ENCODE assay signal across 8 cellular contexts in the genomic region with DNA sequence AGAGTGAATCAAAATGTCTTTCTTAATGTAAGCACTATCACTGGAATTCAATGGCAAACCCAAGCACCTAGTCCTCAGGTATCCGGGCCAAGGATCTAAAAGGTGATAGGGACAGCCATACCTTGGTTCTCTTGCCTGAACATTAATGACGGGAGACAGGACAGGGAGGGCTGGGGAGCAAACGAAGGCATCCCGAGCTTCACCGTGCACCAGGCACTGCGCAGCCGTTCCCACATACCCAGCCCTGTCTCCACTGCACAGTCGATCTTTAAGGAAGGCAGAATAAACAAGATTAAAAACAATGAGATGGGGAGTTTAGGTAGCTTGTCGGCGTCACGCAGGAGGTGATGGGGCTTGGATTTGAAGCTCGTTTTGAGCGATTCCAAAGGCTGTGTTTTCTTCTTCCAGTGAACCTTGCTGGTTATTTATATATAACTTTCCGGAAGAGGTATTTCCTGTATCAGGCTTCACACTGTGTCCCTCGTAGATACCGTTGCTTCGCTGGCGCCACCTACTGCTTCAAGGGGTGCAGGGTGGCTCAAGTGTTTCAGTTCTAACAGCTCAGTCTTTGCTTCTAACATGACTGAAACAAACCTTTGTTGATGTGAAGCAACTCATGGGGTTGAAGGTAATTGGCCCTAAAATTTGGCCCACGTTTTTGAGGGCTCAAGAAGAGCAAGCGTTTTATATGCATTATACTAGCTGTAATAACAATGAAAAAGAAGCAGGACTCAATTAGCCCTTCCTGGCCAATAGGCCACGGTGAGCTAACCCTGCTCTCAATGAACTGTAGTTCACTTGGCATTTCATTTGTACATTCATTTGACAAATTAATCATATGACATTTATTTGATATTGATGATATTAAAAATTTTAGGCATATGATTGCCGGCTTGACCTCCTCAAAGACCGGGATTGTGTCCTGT.
A peak's percentile ranks its signal among the peaks of the same experiment; 100 is the strongest.
DNase-seq lines count a peak whose midpoint lies in the region; ATAC-seq and TF ChIP-seq lines count a peak whose summit lies in the region.

No MANE protein-coding gene starts in this region.

- no peak overlapping the region for H3K27ac ChIP-seq in KMS-11
- no peak overlapping the region for H3K27ac ChIP-seq in left ventricle myocardium inferior (replicated peaks)

- peaks cover 12% of the 10 kb centered on the region for H3K4me1 Mint-ChIP-seq in activated naive CD4-positive, alpha-beta T cell treated with anti-CD3 and anti-CD28 coated beads for 36 hours (ENCODE audit: low read depth)

- no peak overlapping the region for H3K9ac ChIP-seq in KMS-11

- no peaks in the 10 kb centered on the region for H3K79me2 ChIP-seq in KMS-11 (ENCODE audit: insufficient read depth, low read depth)

- no peaks in the 10 kb centered on the region for H3K36me3 Mint-ChIP-seq in activated naive CD4-positive, alpha-beta T cell treated with anti-CD3 and anti-CD28 coated beads for 36 hours (ENCODE audit: low read depth)

- no peaks in the 10 kb centered on the region for H3K36me3 ChIP-seq in KMS-11 (ENCODE audit: insufficient read depth)
- no peaks in the 10 kb centered on the region for H3K36me3 ChIP-seq in left ventricle myocardium inferior

- no peaks in the 10 kb centered on the region for H4K20me1 ChIP-seq in KMS-11 (ENCODE audit: insufficient read depth)

- peak; percentile 99 for ATAC-seq in GM21825 (IDR thresholded peaks at IDR 0.05; ENCODE audit: unreplicated experiment)

- no peaks in the 10 kb centered on the region for H3K4me1 ChIP-seq in KMS-11 (ENCODE audit: low read depth, poor library complexity, severe bottlenecking)
- H3K4me1 ChIP-seq in left ventricle myocardium inferior, result peaks cover 10% of the 10 kb centered on the region

- DNase-seq in GM12864 (ENCODE audit: low read depth) (peak; percentile 46), RKO (ENCODE audit: low spot score) (peak; percentile 78), left ventricle myocardium inferior (peak; percentile 48), smooth muscle cell of the brain vasculature (ENCODE audit: low read depth, low spot score) (peak; percentile 12), DMS79 treated with DMSO at 0.1 percent for 48 hours (lab: John Stamatoyannopoulos, UW) (no peak)
- peak; percentile 87 for DNase-seq in activated naive CD4-positive, alpha-beta T cell treated with anti-CD3 and anti-CD28 coated beads for 36 hours

- no peak overlapping the region for H3K4me2 ChIP-seq in KMS-11

- CTCF ChIA-PET in activated naive CD4-positive, alpha-beta T cell treated with anti-CD3 and anti-CD28 coated beads for 36 hours (lab: Charles Lee), result interaction anchor here (0.5 to 7.8 kb wide), 17 partner anchors 10 to 357 kb away, joined by 3 to 91 read pairs (median 3); no protein-coding TSS in a partner anchor

- H3K4me3 Mint-ChIP-seq in activated naive CD4-positive, alpha-beta T cell treated with anti-CD3 and anti-CD28 coated beads for 36 hours, result peak overlapping the region; percentile 38

- no peak overlapping the region for H2AFZ ChIP-seq in KMS-11 (ENCODE audit: low read depth)

- no peak overlapping the region for H3K4me3 ChIP-seq in GM12864 (ENCODE audit: low read depth, low read length)
- H3K4me3 ChIP-seq in KMS-11 (IDR thresholded peaks at IDR 0.05; ENCODE audit: insufficient read depth, low read depth, low read length), result no peak overlapping the region
- H3K4me3 ChIP-seq in left ventricle myocardium inferior, result peak overlapping the region; percentile 46

- H3K9me3 ChIP-seq in left ventricle myocardium inferior (replicated peaks), result no peaks in the 10 kb centered on the region

- no peak overlapping the region for H3K27ac Mint-ChIP-seq in activated naive CD4-positive, alpha-beta T cell treated with anti-CD3 and anti-CD28 coated beads for 36 hours

- H3K9me3 Mint-ChIP-seq in activated naive CD4-positive, alpha-beta T cell treated with anti-CD3 and anti-CD28 coated beads for 36 hours, result no peaks in the 10 kb centered on the region

- TF ChIP-seq CTCF in GM12864 (IDR thresholded peaks at IDR 0.05; ENCODE audit: low read depth, low read length, missing control alignments) (peak; percentile 86), KMS-11 (conservative IDR thresholded peaks at IDR 0.05; ENCODE audit: low read depth, low read length) (peak; percentile 34), left ventricle myocardium inferior (IDR thresholded peaks at IDR 0.05; ENCODE audit: borderline replicate concordance) (peak; percentile 77)

- H3K27me3 Mint-ChIP-seq in activated naive CD4-positive, alpha-beta T cell treated with anti-CD3 and anti-CD28 coated beads for 36 hours (ENCODE audit: low read depth), result peaks cover 33% of the 10 kb centered on the region

- intact Hi-C loops in activated naive CD4-positive, alpha-beta T cell treated with anti-CD3 and anti-CD28 coated beads for 36 hours (cut with micrococcal nuclease), result loop anchor here (1.0 to 2.0 kb wide), 3 partner anchors 42 to 88 kb away; no protein-coding TSS in a partner anchor
- intact Hi-C loops in left ventricle myocardium inferior (cut with micrococcal nuclease), result no loop called here

- no peaks in the 10 kb centered on the region for H3K27me3 ChIP-seq in KMS-11 (ENCODE audit: insufficient read depth, low read depth)
- H3K27me3 ChIP-seq in left ventricle myocardium inferior (ENCODE audit: low read depth), result peaks cover 45% of the 10 kb centered on the region

Comparison
In these comparisons a context has a peak if more than half of its experiments do, and no peak if none do; other contexts are left out.
1. CTCF ChIP-seq: peak in every context shown above with its lines; median percentile 86 in GM12864; 77 in left ventricle myocardium inferior; 34 in KMS-11.